Comparison of ENCODE assay signal across 1 cellular context in the genomic region with DNA sequence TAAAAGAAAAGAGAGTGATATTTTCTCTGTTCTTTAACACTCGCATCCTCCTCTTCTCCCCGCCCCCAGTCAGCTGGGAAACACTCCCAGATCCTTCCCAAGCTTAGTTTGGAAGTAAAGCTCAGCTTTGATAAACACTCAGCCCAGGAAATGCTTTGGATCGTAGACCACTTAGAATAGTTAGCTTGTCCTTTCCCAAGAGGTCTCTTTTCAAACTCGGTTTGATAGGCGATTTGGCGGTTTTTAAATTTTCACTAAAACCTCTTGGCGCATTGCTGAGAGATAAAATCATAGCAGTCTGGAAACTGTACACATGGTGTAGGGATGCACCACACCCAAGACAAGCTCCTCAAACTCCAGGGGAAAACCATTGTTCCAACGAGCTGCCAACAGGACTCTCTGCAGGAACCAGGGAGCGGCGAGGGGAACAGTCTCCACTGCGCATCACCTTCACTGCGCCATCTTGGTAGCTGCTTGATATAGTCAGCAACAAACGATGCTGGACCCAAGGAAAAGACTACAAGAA.
TF ChIP-seq lines count a peak whose summit lies in the region.

No MANE protein-coding gene starts in this region.

TF ChIP-seq in IMR-90, 13 proteins besides CTCF, POLR2A, EP300 and RAD21:
- TF ChIP-seq RCOR1 (IDR thresholded peaks at IDR 0.05; ENCODE audit: insufficient replicate concordance, low read length) (no peak), RFX5 (IDR thresholded peaks at IDR 0.05; ENCODE audit: low read depth, low read length) (no peak), FOS (IDR thresholded peaks at IDR 0.05; ENCODE audit: low read depth, low read length) (no peak), MAZ (IDR thresholded peaks at IDR 0.05; ENCODE audit: borderline replicate concordance, low read depth, low read length) (no peak), CHD1 (IDR thresholded peaks at IDR 0.05; ENCODE audit: low read depth, low read length) (no peak), SMC3 (IDR thresholded peaks at IDR 0.05; ENCODE audit: low read depth, low read length) (no peak), NFE2L2 (IDR thresholded peaks at IDR 0.05; ENCODE audit: low read depth, low read length) (no peak), CEBPB (IDR thresholded peaks at IDR 0.05; ENCODE audit: low read depth, low read length) (no peak), MXI1 (IDR thresholded peaks at IDR 0.05; ENCODE audit: borderline replicate concordance, low read depth, low read length) (no peak)
- TF ChIP-seq, protein P1, sequence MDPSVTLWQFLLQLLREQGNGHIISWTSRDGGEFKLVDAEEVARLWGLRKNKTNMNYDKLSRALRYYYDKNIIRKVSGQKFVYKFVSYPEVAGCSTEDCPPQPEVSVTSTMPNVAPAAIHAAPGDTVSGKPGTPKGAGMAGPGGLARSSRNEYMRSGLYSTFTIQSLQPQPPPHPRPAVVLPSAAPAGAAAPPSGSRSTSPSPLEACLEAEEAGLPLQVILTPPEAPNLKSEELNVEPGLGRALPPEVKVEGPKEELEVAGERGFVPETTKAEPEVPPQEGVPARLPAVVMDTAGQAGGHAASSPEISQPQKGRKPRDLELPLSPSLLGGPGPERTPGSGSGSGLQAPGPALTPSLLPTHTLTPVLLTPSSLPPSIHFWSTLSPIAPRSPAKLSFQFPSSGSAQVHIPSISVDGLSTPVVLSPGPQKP (IDR thresholded peaks at IDR 0.05; ENCODE audit: borderline replicate concordance, low read depth, low read length): no peak
